ENCODE assay signal across 32 cellular contexts in the genomic region with DNA sequence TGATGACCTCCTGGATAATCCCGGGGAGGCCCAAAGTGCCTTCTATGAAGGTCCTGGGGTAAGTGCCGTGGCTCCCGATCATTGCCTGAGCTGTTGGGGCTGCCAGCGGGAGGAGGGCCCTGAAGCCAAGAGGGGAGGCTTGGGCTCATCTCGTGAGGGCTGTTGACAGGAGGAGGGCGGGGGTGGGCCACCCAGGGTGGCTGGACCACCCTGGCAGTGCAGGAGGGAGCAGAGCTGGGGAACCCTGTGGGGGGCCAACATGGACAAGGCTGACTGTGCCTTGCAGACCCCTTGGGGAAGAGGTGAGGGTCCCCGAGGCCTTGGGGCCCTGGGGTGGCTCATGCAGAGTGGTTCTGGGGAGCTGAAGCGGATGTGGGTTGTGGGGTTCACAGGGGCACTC. TPM values are rescaled to one million over a fixed set of nuclear protein-coding genes. Genes with fewer than 3 reads are reported as not detected.
"Had no signal": no experiment of that assay in that cellular context is flagged by ENCODE, and none has a peak within 500 bp of the region (broad histone marks: within the 10 kb centered on the region; RNA-seq: fewer than 3 reads in every experiment).

No MANE protein-coding gene starts in this region.

- H3K27me3 ChIP-seq: left lung, neutrophil, ovary, right atrium auricular region, right lobe of liver, stomach, testis, thyroid gland, transverse colon, upper lobe of left lung, vagina had no signal

- H3K27me3 Mint-ChIP-seq: naive B cell; progenitor cell of endocrine pancreas; stimulated activated memory B cell treated with anti-CD40 and anti-IgM and Interleukin-4, amounts not matched to agents 10 μg/mL and 1 μg/mL and 100 μg/mL, for 72 hours had no signal

- H3K27ac ChIP-seq: left lung, lower lobe of right lung, neutrophil, ovary, right atrium auricular region, right lobe of liver, stomach, testis, thyroid gland, transverse colon, upper lobe of left lung, vagina had no signal

- H3K27ac Mint-ChIP-seq: mesothelial cell of epicardium; nephron; progenitor cell of endocrine pancreas; stimulated activated memory B cell treated with anti-CD40 and anti-IgM and Interleukin-4, amounts not matched to agents 10 μg/mL and 1 μg/mL and 100 μg/mL, for 72 hours had no signal

- FAIRE-seq: islet of Langerhans, kidney had no signal

- H3K4me3 ChIP-seq: left lung, lower lobe of right lung, ovary, right atrium auricular region, right lobe of liver, smooth muscle cell, stomach, testis, thyroid gland, transverse colon, upper lobe of left lung, vagina had no signal

- H3K4me2 ChIP-seq: smooth muscle cell had no signal

- H3K4me3 Mint-ChIP-seq: immature natural killer cell; mesothelial cell of epicardium; naive B cell; nephron; neural crest cell; stimulated activated memory B cell treated with anti-CD40 and anti-IgM and Interleukin-4, amounts not matched to agents 10 μg/mL and 1 μg/mL and 100 μg/mL, for 72 hours had no signal

- ATAC-seq: left colon; left lung; lower lobe of right lung; stimulated activated memory B cell treated with anti-CD40 and anti-IgM and Interleukin-4, amounts not matched to agents 10 μg/mL and 1 μg/mL and 100 μg/mL, for 72 hours had no signal

- H3K4me1 ChIP-seq: left lung, lower lobe of right lung, right atrium auricular region, right lobe of liver, stomach, testis, thyroid gland, transverse colon, upper lobe of left lung, vagina had no signal

- H3K9me3 ChIP-seq: left lung, lower lobe of right lung, neutrophil, ovary, right atrium auricular region, right lobe of liver, stomach, testis, thyroid gland, transverse colon, upper lobe of left lung, vagina had no signal

- DNase-seq: hypothalamus; immature natural killer cell; kidney; left colon; lower lobe of right lung; mammary epithelial cell; mesendoderm; naive B cell; occipital lobe; ovary; right lobe of liver; stimulated activated CD4-positive, alpha-beta T cell treated with anti-CD3 and anti-CD28 coated beads, Interleukin-1b, Interleukin-23, amount 100 ng/mL, for 48 hours; stimulated activated CD4-positive, alpha-beta T cell treated with anti-CD3 and anti-CD28 coated beads, Interleukin-2, amount 100 ng/mL, for 48 hours; stimulated activated CD4-positive, alpha-beta T cell treated with anti-CD3 and anti-CD28 coated beads, Interleukin-4, amount 100 ng/mL, for 4 hours; stimulated activated CD8-positive, alpha-beta memory T cell treated with anti-CD3 and anti-CD28 coated beads, Interleukin-4, amount 100 ng/mL, for 48 hours; stimulated activated naive CD4-positive, alpha-beta T cell treated with Interleukin-2 at 50 U/mL for 16 hours; stomach; testis; thyroid gland; transverse colon had no signal

- H3K4me1 Mint-ChIP-seq: mesothelial cell of epicardium, nephron, neural crest cell had no signal

- H3K9me3 Mint-ChIP-seq: immature natural killer cell; naive B cell; nephron; neural crest cell; stimulated activated memory B cell treated with anti-CD40 and anti-IgM and Interleukin-4, amounts not matched to agents 10 μg/mL and 1 μg/mL and 100 μg/mL, for 72 hours had no signal

- H3K36me3 ChIP-seq: ovary had no signal

RNA-seq across cellular contexts. Expression of gene EHD2, which starts 37.4 kb away (rescaled TPM):
- polyA plus RNA-seq: immature natural killer cell had no signal
